27 cellular contexts compared by ENCODE assay signal in genomic region chr15:28112962-28113361, GRCh38. TPM values are rescaled to one million over a fixed set of nuclear protein-coding genes. Genes with fewer than 3 reads are reported as not detected.
"Had no signal": no experiment of that assay in that cellular context is flagged by ENCODE, and none has a peak within 500 bp of the region (broad histone marks: within the 10 kb centered on the region; RNA-seq: fewer than 3 reads in every experiment).

No MANE protein-coding gene starts in this region.

- H3K27me3 Mint-ChIP-seq: central memory CD8-positive, alpha-beta T cell; memory B cell; natural killer cell treated with Interleukin-12 subunit alpha and Interleukin-12 subunit beta and Interleukin-15 and Interleukin-18, amount 100 ng/mL, for 72 hours had no signal

- H3K27ac Mint-ChIP-seq: memory B cell; mesothelial cell of epicardium; naive B cell; natural killer cell treated with Interleukin-12 subunit alpha and Interleukin-12 subunit beta and Interleukin-15 and Interleukin-18, amount 100 ng/mL, for 72 hours had no signal

- H3K9me3 ChIP-seq: gastrocnemius medialis, mucosa of descending colon, neutrophil, prostate gland, right atrium auricular region, stomach, thyroid gland had no signal

- H3K9me3 Mint-ChIP-seq: central memory CD8-positive, alpha-beta T cell; memory B cell; mesothelial cell of epicardium; naive B cell; natural killer cell treated with Interleukin-12 subunit alpha and Interleukin-12 subunit beta and Interleukin-15 and Interleukin-18, amount 100 ng/mL, for 72 hours; neural crest cell had no signal

- H3K4me1 Mint-ChIP-seq: memory B cell, naive B cell had no signal

- DNase-seq: dermis blood vessel endothelial cell; effector memory CD4-positive, alpha-beta T cell; gastrocnemius medialis; kidney; mucosa of descending colon; naive B cell; stimulated activated CD4-positive, alpha-beta T cell treated with anti-CD3 and anti-CD28 coated beads, Interleukin-15, amount 100 ng/mL, for 24 hours; stimulated activated CD4-positive, alpha-beta T cell treated with anti-CD3 and anti-CD28 coated beads, Interleukin-2, amount 100 ng/mL, for 48 hours; stimulated activated naive CD4-positive, alpha-beta T cell; stomach; thyroid gland; trophoblast cell had no signal

- H3K4me3 ChIP-seq: coronary artery, gastrocnemius medialis, lung, mucosa of descending colon, prostate gland, right atrium auricular region, skin epidermis, stomach, thyroid gland had no signal

- H3K27me3 ChIP-seq: gastrocnemius medialis, right atrium auricular region, thyroid gland had no signal

- H3K27ac ChIP-seq: coronary artery, gastrocnemius medialis, neutrophil, parathyroid adenoma, prostate gland, right atrium auricular region, skin epidermis, stomach had no signal

- H3K4me3 Mint-ChIP-seq: central memory CD8-positive, alpha-beta T cell; memory B cell; mesothelial cell of epicardium; naive B cell; natural killer cell treated with Interleukin-12 subunit alpha and Interleukin-12 subunit beta and Interleukin-15 and Interleukin-18, amount 100 ng/mL, for 72 hours; neural crest cell had no signal

- H3K4me1 ChIP-seq: gastrocnemius medialis, parathyroid adenoma, prostate gland, right atrium auricular region had no signal

- ATAC-seq: gastrocnemius medialis; left lobe of liver; mucosa of descending colon; natural killer cell treated with Interleukin-12 subunit alpha and Interleukin-12 subunit beta and Interleukin-15 and Interleukin-18, amount 100 ng/mL, for 72 hours had no signal

RNA-seq across cellular contexts. Expression of gene OCA2, which starts 13.8 kb away (rescaled TPM):
- total RNA-seq: dermis blood vessel endothelial cell; fibroblast of villous mesenchyme; glomerular endothelial cell; natural killer cell treated with Interleukin-12 subunit alpha and Interleukin-12 subunit beta and Interleukin-15 and Interleukin-18, amount 100 ng/mL, for 72 hours had no signal
